In the genomic region with DNA sequence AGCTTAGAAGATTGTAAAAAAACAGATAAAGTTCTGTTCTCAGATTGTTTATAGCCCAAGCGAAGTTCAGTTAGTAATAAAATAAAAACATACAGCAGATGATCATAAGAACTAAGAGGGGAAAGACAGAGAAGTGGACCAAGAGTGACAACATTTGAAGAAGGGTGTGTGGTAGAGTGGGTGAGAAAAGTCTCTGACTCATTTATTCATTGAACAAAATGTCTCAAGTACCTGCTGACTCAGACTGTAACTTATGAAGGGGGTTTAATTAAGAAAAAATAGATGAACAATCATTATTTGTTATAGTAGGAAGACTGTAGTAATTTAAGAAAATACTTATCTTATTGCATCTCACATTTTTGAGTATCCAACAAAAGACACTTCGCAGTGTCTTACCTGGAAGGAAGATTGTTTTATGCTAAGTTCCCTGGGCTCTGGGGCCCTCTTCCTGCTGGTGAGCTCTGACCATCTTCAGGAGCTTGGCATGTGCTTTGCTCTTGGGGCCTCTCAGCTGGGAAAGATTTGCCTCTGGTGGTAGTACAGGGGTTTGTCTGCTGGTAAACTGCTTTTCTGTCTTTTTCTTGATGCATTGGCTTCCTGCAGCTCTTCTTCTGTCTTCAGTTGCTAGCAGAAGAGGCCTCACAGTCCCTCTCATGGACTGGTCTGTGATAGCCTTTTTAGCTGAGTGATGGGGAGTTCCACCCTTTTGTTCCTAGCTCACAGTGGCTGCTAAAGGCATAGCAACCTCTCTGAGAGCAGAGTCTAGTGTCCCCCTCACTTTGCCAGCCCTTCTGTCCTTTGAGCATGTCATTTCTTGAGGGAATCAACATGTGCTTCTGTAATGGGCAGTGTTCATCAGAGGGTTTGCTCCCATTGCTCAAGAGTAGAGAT, we compare ENCODE assay signal across 12 cellular contexts. TPM values are rescaled to one million over a fixed set of nuclear protein-coding genes. Genes with fewer than 3 reads are reported as not detected.
DNase-seq lines count a peak whose midpoint lies in the region; ATAC-seq, FAIRE-seq and TF ChIP-seq lines count a peak whose summit lies in the region.
"Had no signal": no experiment of that assay in that cellular context is flagged by ENCODE, and none has a peak within 500 bp of the region (broad histone marks: within the 10 kb centered on the region; RNA-seq: fewer than 3 reads in every experiment).

No MANE protein-coding gene starts in this region.

- ATAC-seq in GM18505 (IDR thresholded peaks at IDR 0.05; ENCODE audit: unreplicated experiment) (peak; percentile 79), GM21825 (IDR thresholded peaks at IDR 0.05; ENCODE audit: unreplicated experiment) (peak; percentile 58), left lobe of liver (no peak)

- FAIRE-seq in GM12891 (lab: Jason Lieb, UNC), result no peak

- TF ChIP-seq POLR2A in GM18505 (IDR thresholded peaks at IDR 0.05; ENCODE audit: borderline replicate concordance, extremely low read depth, insufficient read depth, insufficient read length) (no peak), GM12891 (IDR thresholded peaks at IDR 0.05; ENCODE audit: low read depth, low read length) (no peak)

- DNase-seq in UCSD-AML1 (lab: John Stamatoyannopoulos, UW; ENCODE audit: unreplicated experiment) (peak; percentile 6), kidney tubule cell (ENCODE audit: low spot score) (peak; percentile 24), GM12891 (ENCODE audit: insufficient read length, low spot score) (no peak), left lobe of liver (ENCODE audit: low spot score) (no peak), NOMO-1 (lab: John Stamatoyannopoulos, UW; ENCODE audit: unreplicated experiment in 2 of 2) (no peak), AG08396 (ENCODE audit: low spot score) (no peak)
- DNase-seq: activated CD4-positive, alpha-beta T cell treated with anti-CD3 and anti-CD28 coated beads, Interleukin-2, amount 50 U/mL, for 4 hours; GOT3; islet precursor cell; OCI-M1 had no signal

TF ChIP-seq in GM12891, 5 proteins besides CTCF, POLR2A, EP300 and RAD21:
- no peak for TF ChIP-seq PAX5 (IDR thresholded peaks at IDR 0.05; ENCODE audit: insufficient read depth, low read length, severe bottlenecking)
- no peak for TF ChIP-seq TAF1 (IDR thresholded peaks at IDR 0.05; ENCODE audit: low read depth, low read length)
- no peak for TF ChIP-seq SPI1 (IDR thresholded peaks at IDR 0.05; ENCODE audit: low read depth, low read length)
- no peak for TF ChIP-seq POU2F2 (IDR thresholded peaks at IDR 0.05; ENCODE audit: low read depth, low read length)
- TF ChIP-seq POLR2AphosphoS5 (IDR thresholded peaks at IDR 0.05; ENCODE audit: low read depth, low read length), result no peak

RNA-seq across cellular contexts. Expression of a gene that starts 44.1 kb away (rescaled TPM):
- polyA plus RNA-seq in GM12891 (2012; ENCODE audit: low read depth, missing spikeins), result not detected
- total RNA-seq in left lobe of liver, result not detected

Comparison
In these comparisons a context has a peak if more than half of its experiments do, and no peak if none do; other contexts are left out.
1. DNase-seq: peak in UCSD-AML1 (single experiment) and kidney tubule cell (single experiment); none in GM12891 (single experiment), left lobe of liver (single experiment), NOMO-1 (0 of 2) and AG08396 (single experiment).